25 cellular contexts compared by ENCODE assay signal in genomic region chr10:12670004-12670403, GRCh38.
A peak's percentile ranks its signal among the peaks of the same experiment; 100 is the strongest.
DNase-seq lines count a peak whose midpoint lies in the region; ATAC-seq, FAIRE-seq and TF ChIP-seq lines count a peak whose summit lies in the region.
"Had no signal": no experiment of that assay in that cellular context is flagged by ENCODE, and none has a peak within 500 bp of the region (broad histone marks: within the 10 kb centered on the region; RNA-seq: fewer than 3 reads in every experiment).

No MANE protein-coding gene starts in this region.

- H3K79me2 ChIP-seq in GM12878 (ENCODE audit: control insufficient read depth, insufficient read depth, low read length), result no peaks in the 10 kb centered on the region

- H3K27me3 ChIP-seq in GM12878 (replicated peaks in 1 of 2; ENCODE audit: control insufficient read depth in 2 of 2, insufficient read depth in 2 of 2, low read length in 1 of 2), result no peaks in the 10 kb centered on the region
- H3K27me3 ChIP-seq: BLaER1 treated with 17β-estradiol and CSF1 and Interleukin-3, amounts not matched to agents 10 nM and 100 nM had no signal

- no peaks in the 10 kb centered on the region; a peak in 1 of 4 replicates for H3K36me3 ChIP-seq in GM12878 (ENCODE audit: control insufficient read depth in 2 of 2, insufficient read depth in 2 of 2, low read length in 1 of 2)

- H3K4me1 Mint-ChIP-seq in activated T-helper 17 cell treated with anti-CD3 and anti-CD28 coated beads, Interleukin-2, amount 50 U/mL, for 72 hours, result no peaks in the 10 kb centered on the region
- H3K4me1 Mint-ChIP-seq in stimulated activated effector memory CD8-positive, alpha-beta T cell treated with anti-CD3 and anti-CD28 coated beads, Interleukin-12 subunit alpha, Interleukin-12 subunit beta, amount 100 ng/mL, for 72 hours, result peaks cover 6% of the 10 kb centered on the region
- H3K4me1 Mint-ChIP-seq: B cell had no signal

- no peak overlapping the region for H3K27ac Mint-ChIP-seq in activated T-helper 17 cell treated with anti-CD3 and anti-CD28 coated beads, Interleukin-2, amount 50 U/mL, for 72 hours
- no peak overlapping the region for H3K27ac Mint-ChIP-seq in stimulated activated effector memory CD8-positive, alpha-beta T cell treated with anti-CD3 and anti-CD28 coated beads, Interleukin-12 subunit alpha, Interleukin-12 subunit beta, amount 100 ng/mL, for 72 hours
- H3K27ac Mint-ChIP-seq: B cell; CD4-positive, alpha-beta T cell; CD8-positive, alpha-beta T cell had no signal

- H3K36me3 Mint-ChIP-seq in activated T-helper 17 cell treated with anti-CD3 and anti-CD28 coated beads, Interleukin-2, amount 50 U/mL, for 72 hours (ENCODE audit: low read depth), result peaks cover 14% of the 10 kb centered on the region
- peaks cover 7% of the 10 kb centered on the region for H3K36me3 Mint-ChIP-seq in stimulated activated effector memory CD8-positive, alpha-beta T cell treated with anti-CD3 and anti-CD28 coated beads, Interleukin-12 subunit alpha, Interleukin-12 subunit beta, amount 100 ng/mL, for 72 hours

- ATAC-seq in activated T-helper 17 cell treated with anti-CD3 and anti-CD28 coated beads, Interleukin-2, amount 50 U/mL, for 72 hours (replicated peaks), result peak; percentile 71
- no peak for ATAC-seq in GM12878
- ATAC-seq in stimulated activated effector memory CD8-positive, alpha-beta T cell treated with anti-CD3 and anti-CD28 coated beads, Interleukin-12 subunit alpha, Interleukin-12 subunit beta, amount 100 ng/mL, for 72 hours, result peak; percentile 83
- ATAC-seq in GM19455 (IDR thresholded peaks at IDR 0.05; ENCODE audit: unreplicated experiment), result no peak
- ATAC-seq: A549; CD8-positive, alpha-beta T cell had no signal

- SMC1A ChIA-PET in GM12878 (lab: Charles Lee; ENCODE audit: uncharacterized antibody, unreplicated experiment), result interaction anchor here (1.0 kb wide), 1 partner anchor 13 kb away, joined by 7 read pairs; no protein-coding TSS in a partner anchor

- in situ Hi-C loops in GM12878 (cut with MboI), result no loop called here

- POLR2A ChIA-PET in GM12878 (lab: Charles Lee), result no interaction called here

- H3K27ac ChIP-seq in GM12878 (ENCODE audit: control insufficient read depth, insufficient read depth), result no peak overlapping the region
- H3K27ac ChIP-seq: A549; BLaER1 treated with 17β-estradiol and CSF1 and Interleukin-3, amounts not matched to agents 10 nM and 100 nM; C4-2B had no signal

- TF ChIP-seq EP300 in GM12878 (IDR thresholded peaks at IDR 0.05; ENCODE audit: borderline replicate concordance in 1 of 2, control insufficient read depth in 1 of 2, low read depth in 2 of 2, low read length in 2 of 2), result no peak

- FAIRE-seq in GM12878 (lab: Jason Lieb, UNC), result no peak
- FAIRE-seq: A549, D721Med, GM12891, GM19239 had no signal

- no peaks in the 10 kb centered on the region for H3K27me3 Mint-ChIP-seq in activated T-helper 17 cell treated with anti-CD3 and anti-CD28 coated beads, Interleukin-2, amount 50 U/mL, for 72 hours
- H3K27me3 Mint-ChIP-seq: B cell; CD4-positive, alpha-beta T cell had no signal

- peak; percentile 68 for DNase-seq in HT1080 (ENCODE audit: low read depth)
- no peak for DNase-seq in GM12878 (ENCODE audit: low read depth, low spot score)
- DNase-seq in stimulated activated effector memory CD8-positive, alpha-beta T cell treated with anti-CD3 and anti-CD28 coated beads, Interleukin-12 subunit alpha, Interleukin-12 subunit beta, amount 100 ng/mL, for 72 hours (ENCODE audit: low spot score in 2 of 2), result no peak
- no peak for DNase-seq in DMS53 treated with DMSO at 0.1 percent for 48 hours (lab: John Stamatoyannopoulos, UW; ENCODE audit: unreplicated experiment)
- no peak for DNase-seq in activated naive CD4-positive, alpha-beta T cell (lab: John Stamatoyannopoulos, UW)
- DNase-seq in NCI-H510A (lab: John Stamatoyannopoulos, UW), result no peak
- DNase-seq: 8988T; AML-193; Caco-2; Calu3; CD4-positive, alpha-beta T cell; CD8-positive, alpha-beta T cell; DMS79; DND-41; EL; GDM1 had no signal

- no peak overlapping the region for H2AFZ ChIP-seq in GM12878 (ENCODE audit: control insufficient read depth, low read depth, low read length)

- TF ChIP-seq CTCF in GM12878 (IDR thresholded peaks at IDR 0.05 in 2 of 3, conservative IDR thresholded peaks at IDR 0.05 in 1 of 3; ENCODE audit: control insufficient read depth in 2 of 3, extremely low read depth in 1 of 3, insufficient read depth in 1 of 3, low read depth in 3 of 3, low read length in 3 of 3), result no peak

- no peak overlapping the region for H3K9ac ChIP-seq in GM12878 (ENCODE audit: control insufficient read depth, insufficient read depth, low read length)
- H3K9ac ChIP-seq: BLaER1 treated with 17β-estradiol and CSF1 and Interleukin-3, amounts not matched to agents 10 nM and 100 nM had no signal

- WGBS in GM12878 (ENCODE audit: insufficient coverage, insufficient replicate concordance, low lambda C conversion rate, missing lambda C conversion rate), result 86% methylated on average over 6 of the region's 7 CpGs

- TF ChIP-seq RAD21 in GM12878 (IDR thresholded peaks at IDR 0.05; ENCODE audit: insufficient read depth, low read depth, low read length), result no peak

- H3K4me3 Mint-ChIP-seq in activated T-helper 17 cell treated with anti-CD3 and anti-CD28 coated beads, Interleukin-2, amount 50 U/mL, for 72 hours, result no peak overlapping the region
- no peak overlapping the region for H3K4me3 Mint-ChIP-seq in stimulated activated effector memory CD8-positive, alpha-beta T cell treated with anti-CD3 and anti-CD28 coated beads, Interleukin-12 subunit alpha, Interleukin-12 subunit beta, amount 100 ng/mL, for 72 hours
- H3K4me3 Mint-ChIP-seq: B cell; CD4-positive, alpha-beta T cell; CD8-positive, alpha-beta T cell had no signal

- H4K20me1 ChIP-seq in GM12878 (ENCODE audit: control insufficient read depth, insufficient read depth), result no peaks in the 10 kb centered on the region
- H4K20me1 ChIP-seq: BLaER1 treated with 17β-estradiol and CSF1 and Interleukin-3, amounts not matched to agents 10 nM and 100 nM had no signal

- RAD21 ChIA-PET in GM12878 (lab: Charles Lee; ENCODE audit: unreplicated experiment), result no interaction called here

- H3K9me3 Mint-ChIP-seq in activated T-helper 17 cell treated with anti-CD3 and anti-CD28 coated beads, Interleukin-2, amount 50 U/mL, for 72 hours, result no peaks in the 10 kb centered on the region
- H3K9me3 Mint-ChIP-seq in stimulated activated effector memory CD8-positive, alpha-beta T cell treated with anti-CD3 and anti-CD28 coated beads, Interleukin-12 subunit alpha, Interleukin-12 subunit beta, amount 100 ng/mL, for 72 hours, result peaks cover 3% of the 10 kb centered on the region

- H3K9me3 ChIP-seq in GM12878 (replicated peaks; ENCODE audit: control insufficient read depth, insufficient read depth, low read length), result no peaks in the 10 kb centered on the region; the same call in 2 of the 3 replicates
- H3K9me3 ChIP-seq: A549, Caco-2 had no signal

- CTCF ChIA-PET in GM12878 (lab: Yijun Ruan, JAX), result interaction anchor here (0.6 to 1.5 kb wide), 3 partner anchors 14 to 683 kb away, joined by 3 to 8 read pairs (median 3); no protein-coding TSS in a partner anchor

- BruUV-seq in GM12878 (replicated peaks; lab: Mats Ljungman, UMichigan), result no TSS peak

- no peak overlapping the region for H3K4me2 ChIP-seq in GM12878 (ENCODE audit: control insufficient read depth, insufficient read depth)
- H3K4me2 ChIP-seq: A549; BLaER1 treated with 17β-estradiol and CSF1 and Interleukin-3, amounts not matched to agents 10 nM and 100 nM had no signal

- H3K4me1 ChIP-seq in GM12878 (ENCODE audit: control insufficient read depth, insufficient read depth, low read length), result no peaks in the 10 kb centered on the region
- H3K4me1 ChIP-seq: A549; BLaER1 treated with 17β-estradiol and CSF1 and Interleukin-3, amounts not matched to agents 10 nM and 100 nM; Caco-2 had no signal

- intact Hi-C loops in GM12878 (cut with micrococcal nuclease; ENCODE audit: unreplicated experiment), result no loop called here

- TF ChIP-seq POLR2A in GM12878 (IDR thresholded peaks at IDR 0.05; ENCODE audit: low read depth, low read length), result no peak

- H3K4me3 ChIP-seq in GM12878, result no peak overlapping the region
- H3K4me3 ChIP-seq: A549; BLaER1 treated with 17β-estradiol and CSF1 and Interleukin-3, amounts not matched to agents 10 nM and 100 nM had no signal

TF ChIP-seq in GM12878, 131 proteins besides CTCF, POLR2A, EP300 and RAD21:
- TF ChIP-seq ZBTB33 (IDR thresholded peaks at IDR 0.05) (peak; percentile 51; the same call in 1 of the 2 replicates), CBFB (IDR thresholded peaks at IDR 0.05; ENCODE audit: low read depth) (no peak)

Comparison
In these comparisons a context has a peak if more than half of its experiments do, and no peak if none do; other contexts are left out.
1. ATAC-seq: peak in activated T-helper 17 cell treated with anti-CD3 and anti-CD28 coated beads, Interleukin-2, amount 50 U/mL, for 72 hours (single experiment) and stimulated activated effector memory CD8-positive, alpha-beta T cell treated with anti-CD3 and anti-CD28 coated beads, Interleukin-12 subunit alpha, Interleukin-12 subunit beta, amount 100 ng/mL, for 72 hours (single experiment); none in GM12878 (single experiment) and GM19455 (single experiment).